9 cellular contexts compared by ENCODE assay signal in the genomic region with DNA sequence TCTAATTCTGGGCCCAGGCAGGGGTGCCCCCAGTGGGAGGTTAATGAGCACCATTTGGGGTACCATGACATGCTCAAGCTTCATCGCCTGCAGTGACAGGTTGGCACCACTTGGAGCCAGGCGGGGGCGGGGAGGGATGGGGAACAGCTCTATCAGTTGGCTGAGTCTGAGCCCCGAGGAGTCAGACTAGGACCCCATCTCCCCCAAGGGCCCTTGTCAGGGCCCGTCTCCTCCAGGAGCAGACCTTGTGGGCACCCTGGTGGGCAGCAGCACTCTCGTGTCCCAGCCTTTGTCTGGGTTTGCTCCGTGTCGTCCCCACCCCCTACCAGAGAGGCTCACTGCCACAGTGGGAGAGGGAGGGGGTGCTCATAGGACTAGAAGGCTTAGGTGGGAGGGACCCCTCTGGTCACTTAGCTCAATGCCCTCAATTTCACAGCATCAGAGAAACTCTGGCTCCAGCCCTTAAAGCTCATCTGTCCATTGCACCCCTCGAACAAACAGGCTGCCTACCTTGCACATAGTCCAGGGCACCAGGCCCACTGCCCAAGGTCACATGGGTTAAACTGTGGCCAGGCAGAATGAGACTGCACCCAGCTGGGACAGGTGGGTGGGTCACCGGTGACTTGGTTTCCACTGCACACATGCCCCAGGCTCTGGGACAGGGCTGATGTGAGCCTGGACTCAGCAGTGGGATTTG. TPM values are rescaled to one million over a fixed set of nuclear protein-coding genes. Genes with fewer than 3 reads are reported as not detected.
DNase-seq lines count a peak whose midpoint lies in the region; ATAC-seq and TF ChIP-seq lines count a peak whose summit lies in the region.
"Had no signal": no experiment of that assay in that cellular context is flagged by ENCODE, and none has a peak within 500 bp of the region (broad histone marks: within the 10 kb centered on the region; RNA-seq: fewer than 3 reads in every experiment).

No MANE protein-coding gene starts in this region.

- H3K4me3 ChIP-seq in AG04449 (ENCODE audit: low read depth, low read length): peak overlapping the region; percentile 77
- peak overlapping the region; percentile 86; the same call in 1 of the 2 replicates for H3K4me3 ChIP-seq in IMR-90 (ENCODE audit: insufficient read depth, low read depth, low read length)
- H3K4me3 ChIP-seq in mammary epithelial cell (replicated peaks in 1 of 3; ENCODE audit: insufficient read depth in 1 of 3, low read depth in 2 of 3, low read length in 3 of 3): no peak overlapping the region
- peak overlapping the region; percentile 79 to 82 for H3K4me3 ChIP-seq in muscle layer of duodenum (ENCODE audit: low read depth in 1 of 2, low read length in 2 of 2)

- H3K4me1 ChIP-seq in IMR-90 (ENCODE audit: control insufficient read depth, insufficient read depth, low read length) (peaks cover 22% of the 10 kb centered on the region), mammary epithelial cell (ENCODE audit: insufficient read depth, low read length) (peaks cover 26% of the 10 kb centered on the region), muscle layer of duodenum (ENCODE audit: control insufficient read depth in 1 of 2, insufficient read depth in 2 of 2, low read length in 2 of 2) (peaks cover 13 to 38% of the 10 kb centered on the region in 2 donors)

- H2AK9ac ChIP-seq in IMR-90 (replicated peaks; ENCODE audit: low read depth, low read length, poor library complexity): peak overlapping the region; percentile 80

- 87% methylated on average over 2 of the region's 10 CpGs; no CpG with 5 or more reads in 1 of the 2 experiments for WGBS in IMR-90 (ENCODE audit: extremely low coverage in 2 of 2, insufficient read length in 1 of 2), 2 experiments
- 60% methylated on average over 6 of the region's 10 CpGs for WGBS in mammary epithelial cell (ENCODE audit: low coverage, missing lambda C conversion rate)

- peaks cover 2% of the 10 kb centered on the region; the same call in 1 of the 2 replicates for H3K9me1 ChIP-seq in IMR-90 (ENCODE audit: insufficient read depth, low read length)

- H2BK120ac ChIP-seq in IMR-90 (ENCODE audit: low read depth, low read length): no peak overlapping the region

- POLR2A ChIA-PET in AG04449 (lab: Yijun Ruan, JAX) (interaction anchor here (0.6 to 1.1 kb wide), 2 partner anchors 13 to 63 kb away, joined by 3 read pairs; no protein-coding TSS in a partner anchor), IMR-90 (lab: Charles Lee; ENCODE audit: unreplicated experiment) (no interaction called here)

- H3K4ac ChIP-seq in IMR-90 (ENCODE audit: low read depth, low read length): peak overlapping the region; percentile 52

- H2BK15ac ChIP-seq in IMR-90 (ENCODE audit: low read depth, low read length): no peak overlapping the region

- TF ChIP-seq CTCF in AG04449 (IDR thresholded peaks at IDR 0.05; ENCODE audit: insufficient read depth, low read length, missing control alignments): no peak
- no peak; the same call in 1 of the 2 replicates for TF ChIP-seq CTCF in IMR-90 (conservative IDR thresholded peaks at IDR 0.05; ENCODE audit: low read depth, low read length)
- peak in 1 of 2 donors; percentile 30 for TF ChIP-seq CTCF in mammary epithelial cell (conservative IDR thresholded peaks at IDR 0.05 in 1 of 2, IDR thresholded peaks at IDR 0.05 in 1 of 2; ENCODE audit: extremely low read depth in 1 of 2, insufficient read depth in 1 of 2, low read depth in 1 of 2, low read length in 2 of 2)

- in situ Hi-C loops in IMR-90 (cut with MboI; ENCODE audit: low sequenced_read_pairs) (no loop called here), mammary epithelial cell (cut with MboI; ENCODE audit: low sequenced_read_pairs in 2 of 2) (no loop called here), KBM-7 (cut with MboI; ENCODE audit: low pct_unique_long_range_greater_than_20kb, low sequenced_read_pairs) (no loop called here)

- CTCF ChIA-PET in AG04449 (lab: Yijun Ruan, JAX) (interaction anchor here (1.1 to 8.9 kb wide), 8 partner anchors 10 to 149 kb away, joined by 3 to 77 read pairs (median 6); a partner anchor contains a TSS), IMR-90 (lab: Yijun Ruan, JAX) (interaction anchor here (1.3 kb wide), 1 partner anchor 15 kb away, joined by 6 read pairs; no protein-coding TSS in a partner anchor), mammary epithelial cell (lab: Charles Lee; ENCODE audit: low non-redundant PET) (interaction anchor here (0.6 to 0.7 kb wide), 2 partner anchors 84 to 230 kb away, joined by 4 to 10 read pairs; no protein-coding TSS in a partner anchor)

- BruUV-seq in IMR-90 (replicated peaks; lab: Mats Ljungman, UMichigan): no TSS peak
- no TSS peak for BruUV-seq in mammary epithelial cell (replicated peaks; lab: Mats Ljungman, UMichigan)

- H3K79me1 ChIP-seq in IMR-90 (ENCODE audit: low read depth in 1 of 2, low read length in 2 of 2): peaks cover 9 to 74% of the 10 kb centered on the region in 2 experiments

- H2BK5ac ChIP-seq in IMR-90 (ENCODE audit: low read depth, low read length, poor library complexity, severe bottlenecking): no peak overlapping the region

- no peak overlapping the region for H4K91ac ChIP-seq in IMR-90 (ENCODE audit: insufficient read depth, low read depth, low read length)

- H3K27me3 ChIP-seq in IMR-90 (ENCODE audit: control insufficient read depth, insufficient read depth, low read length) (no peaks in the 10 kb centered on the region), mammary epithelial cell (ENCODE audit: insufficient read depth, low read length) (no peaks in the 10 kb centered on the region), muscle layer of duodenum (ENCODE audit: low read depth, low read length) (no peaks in the 10 kb centered on the region)

- dilution Hi-C loops in IMR-90 (cut with HindIII; ENCODE audit: low sequenced_read_pairs, unreplicated experiment) (no loop called here), mammary epithelial cell (cut with HindIII; ENCODE audit: low sequenced_read_pairs) (no loop called here)

- TF ChIP-seq RAD21 in IMR-90 (IDR thresholded peaks at IDR 0.05; ENCODE audit: low read length): no peak

- DNase-seq in AG04449 (ENCODE audit: low read depth, low spot score): no peak
- DNase-seq in IMR-90: no peak
- DNase-seq in mammary epithelial cell: no peak
- DNase-seq in KBM-7: no peak

- H3K9ac ChIP-seq in IMR-90 (ENCODE audit: low read depth, low read length) (peak overlapping the region; percentile 20; the same call in 1 of the 2 replicates), mammary epithelial cell (ENCODE audit: insufficient read depth, low read length) (no peak overlapping the region)

- H3K36me3 ChIP-seq in IMR-90 (ENCODE audit: control insufficient read depth, insufficient read depth, low read length) (peaks cover 38% of the 10 kb centered on the region), mammary epithelial cell (ENCODE audit: insufficient read depth, low read length) (peaks cover 18% of the 10 kb centered on the region), muscle layer of duodenum (ENCODE audit: control insufficient read depth in 1 of 2, insufficient read depth in 2 of 2, low read length in 2 of 2) (peaks cover 30 to 36% of the 10 kb centered on the region in 2 donors)

- H3K9me3 ChIP-seq in IMR-90 (ENCODE audit: control insufficient read depth, insufficient read depth, low read length) (no peaks in the 10 kb centered on the region), mammary epithelial cell (replicated peaks; ENCODE audit: insufficient read depth, low read length) (no peaks in the 10 kb centered on the region), muscle layer of duodenum (ENCODE audit: control insufficient read depth in 1 of 2, low read length in 2 of 2) (no peaks in the 10 kb centered on the region)

- H4K5ac ChIP-seq in IMR-90 (ENCODE audit: low read depth, low read length): no peak overlapping the region

- H3K56ac ChIP-seq in IMR-90 (ENCODE audit: extremely low read depth, insufficient read depth, low read length): no peak overlapping the region

- H3K18ac ChIP-seq in IMR-90 (ENCODE audit: low read depth, low read length): no peak overlapping the region

- H3K27ac ChIP-seq in IMR-90 (ENCODE audit: insufficient read depth, low read length): no peak overlapping the region
- H3K27ac ChIP-seq in mammary epithelial cell (ENCODE audit: insufficient read depth, low read depth, low read length): no peak overlapping the region
- peak overlapping the region; percentile 81 for H3K27ac ChIP-seq in muscle layer of duodenum (ENCODE audit: low read length)
- H3K27ac ChIP-seq: VCaP had no signal

- no peak overlapping the region for H2BK20ac ChIP-seq in IMR-90 (ENCODE audit: low read depth, low read length)

- H3K4me2 ChIP-seq in IMR-90 (ENCODE audit: low read depth, low read length): peak overlapping the region; percentile 96
- peak overlapping the region; percentile 86 for H3K4me2 ChIP-seq in mammary epithelial cell (ENCODE audit: insufficient read depth, low read depth, low read length)

- H4K8ac ChIP-seq in IMR-90 (ENCODE audit: low read depth in 2 of 2, low read length in 2 of 2): no peak overlapping the region

- ATAC-seq in IMR-90 (ENCODE audit: low read depth): no peak
- no peak for ATAC-seq in HG03039 (IDR thresholded peaks at IDR 0.05; ENCODE audit: unreplicated experiment)
- ATAC-seq in HG03135 (IDR thresholded peaks at IDR 0.05; ENCODE audit: unreplicated experiment): no peak
- no peak for ATAC-seq in HG03175 (IDR thresholded peaks at IDR 0.05; ENCODE audit: unreplicated experiment)

- intact Hi-C loops in IMR-90 (cut with micrococcal nuclease) (no loop called here), mammary epithelial cell (cut with micrococcal nuclease) (no loop called here)

- peak overlapping the region; percentile 65 for H3K14ac ChIP-seq in IMR-90 (replicated peaks; ENCODE audit: low read depth, low read length)

- TF ChIP-seq POLR2A in IMR-90 (IDR thresholded peaks at IDR 0.05; ENCODE audit: low read depth, low read length): no peak

- peak overlapping the region; percentile 69 for H3K23ac ChIP-seq in IMR-90 (ENCODE audit: low read depth, low read length)

- H2AK5ac ChIP-seq in IMR-90 (ENCODE audit: low read depth, low read length): peak overlapping the region; percentile 50; the same call in 1 of the 2 replicates

- peak overlapping the region; percentile 33 for H2AFZ ChIP-seq in IMR-90 (replicated peaks; ENCODE audit: low read length, poor library complexity)
- H2AFZ ChIP-seq in mammary epithelial cell (ENCODE audit: low read depth, low read length): no peak overlapping the region

- peaks cover 55% of the 10 kb centered on the region for H3K79me2 ChIP-seq in mammary epithelial cell (ENCODE audit: insufficient read depth, low read length)

- H4K20me1 ChIP-seq in IMR-90 (ENCODE audit: insufficient read depth, low read length) (peaks cover 75% of the 10 kb centered on the region), mammary epithelial cell (ENCODE audit: insufficient read depth, low read length) (no peaks in the 10 kb centered on the region)

RNA-seq across cellular contexts. Expression of a gene that starts 4.1 kb away (rescaled TPM):
- 28.0 and 38.6 TPM in 2 replicates for total RNA-seq in IMR-90 (2012; rRNA removed)
- 23.0 and 25.8 TPM in 2 replicates for polyA plus RNA-seq in IMR-90 (2012; rRNA removed)
- 16.2 and 19.3 TPM in 2 replicates for polyA plus RNA-seq in IMR-90 (2012; cell fraction: cytosol; rRNA removed)
- 42.2 and 55.1 TPM in 2 replicates for polyA plus RNA-seq in IMR-90 (2012; cell fraction: nucleus; rRNA removed; ENCODE audit: low replicate concordance)
- 10 to 100 TPM; 19.5 to 46.7 TPM for total RNA-seq in mammary epithelial cell
- polyA plus RNA-seq in mammary epithelial cell: 13.7 TPM
- polyA minus RNA-seq in mammary epithelial cell: 19.9 TPM

RNA-seq across cellular contexts. Expression of a gene that starts 16.4 kb away (rescaled TPM):
- 1.4 TPM in 2 replicates for total RNA-seq in IMR-90 (2012; rRNA removed)
- polyA plus RNA-seq in IMR-90 (2012; rRNA removed): 6.2 and 6.7 TPM in 2 replicates
- polyA plus RNA-seq in IMR-90 (2012; cell fraction: cytosol; rRNA removed): 2.7 and 5.4 TPM in 2 replicates
- 20.9 and 34.4 TPM in 2 replicates for polyA plus RNA-seq in IMR-90 (2012; cell fraction: nucleus; rRNA removed; ENCODE audit: low replicate concordance)
- total RNA-seq in mammary epithelial cell: under 1 TPM; 0.12 to 0.33 TPM
- polyA plus RNA-seq in mammary epithelial cell: 0.05 TPM
- 0.98 TPM for polyA minus RNA-seq in mammary epithelial cell

RNA-seq across cellular contexts. Expression of a gene that starts 19.4 kb away (rescaled TPM):
- not detected in 2 replicates for total RNA-seq in IMR-90 (2012; rRNA removed)
- polyA plus RNA-seq in IMR-90 (2012; rRNA removed): 0.19 and 0.55 TPM in 2 replicates
- 0.36 and 0.43 TPM in 2 replicates for polyA plus RNA-seq in IMR-90 (2012; cell fraction: cytosol; rRNA removed)
- 0.34 TPM in 1 of 2 replicates, not detected in the other for polyA plus RNA-seq in IMR-90 (2012; cell fraction: nucleus; rRNA removed; ENCODE audit: low replicate concordance)
- not detected for total RNA-seq in mammary epithelial cell
- not detected for polyA plus RNA-seq in mammary epithelial cell
- polyA minus RNA-seq in mammary epithelial cell: not detected

RNA-seq across cellular contexts. Expression of a gene that starts 51.2 kb away (rescaled TPM):
- total RNA-seq in IMR-90 (2012; rRNA removed): 26.7 and 38.0 TPM in 2 replicates
- polyA plus RNA-seq in IMR-90 (2012; rRNA removed): 104 and 113 TPM in 2 replicates
- 45.0 and 131 TPM in 2 replicates for polyA plus RNA-seq in IMR-90 (2012; cell fraction: cytosol; rRNA removed)
- polyA plus RNA-seq in IMR-90 (2012; cell fraction: nucleus; rRNA removed; ENCODE audit: low replicate concordance): 71.2 and 130 TPM in 2 replicates
- total RNA-seq in mammary epithelial cell: 10 to 100 TPM; 18.2 to 24.8 TPM
- polyA plus RNA-seq in mammary epithelial cell: 7.7 TPM
- polyA minus RNA-seq in mammary epithelial cell: 13.5 TPM

RNA-seq across cellular contexts. Expression of a gene that starts 55.1 kb away (rescaled TPM):
- total RNA-seq in IMR-90 (2012; rRNA removed) (1,825 and 2,180 TPM in 2 replicates), mammary epithelial cell (10 to 100 TPM in 1 of 2 donors, 1 to 10 TPM in 1; 9.2 to 14.2 TPM)
- polyA plus RNA-seq in IMR-90 (2012; rRNA removed) (4,117 and 4,350 TPM in 2 replicates), mammary epithelial cell (1.8 TPM)
- 6,648 and 7,973 TPM in 2 replicates for polyA plus RNA-seq in IMR-90 (2012; cell fraction: cytosol; rRNA removed)
- 7,018 and 18,611 TPM in 2 replicates for polyA plus RNA-seq in IMR-90 (2012; cell fraction: nucleus; rRNA removed; ENCODE audit: low replicate concordance)
- 11.4 TPM for polyA minus RNA-seq in mammary epithelial cell

Comparison
In these comparisons a context has a peak if more than half of its experiments do, and no peak if none do; other contexts are left out.
1. H3K4me3 ChIP-seq: peak in AG04449 (single experiment), IMR-90 (single experiment) and muscle layer of duodenum (2 of 2); none in mammary epithelial cell (0 of 3).